In the genomic region with DNA sequence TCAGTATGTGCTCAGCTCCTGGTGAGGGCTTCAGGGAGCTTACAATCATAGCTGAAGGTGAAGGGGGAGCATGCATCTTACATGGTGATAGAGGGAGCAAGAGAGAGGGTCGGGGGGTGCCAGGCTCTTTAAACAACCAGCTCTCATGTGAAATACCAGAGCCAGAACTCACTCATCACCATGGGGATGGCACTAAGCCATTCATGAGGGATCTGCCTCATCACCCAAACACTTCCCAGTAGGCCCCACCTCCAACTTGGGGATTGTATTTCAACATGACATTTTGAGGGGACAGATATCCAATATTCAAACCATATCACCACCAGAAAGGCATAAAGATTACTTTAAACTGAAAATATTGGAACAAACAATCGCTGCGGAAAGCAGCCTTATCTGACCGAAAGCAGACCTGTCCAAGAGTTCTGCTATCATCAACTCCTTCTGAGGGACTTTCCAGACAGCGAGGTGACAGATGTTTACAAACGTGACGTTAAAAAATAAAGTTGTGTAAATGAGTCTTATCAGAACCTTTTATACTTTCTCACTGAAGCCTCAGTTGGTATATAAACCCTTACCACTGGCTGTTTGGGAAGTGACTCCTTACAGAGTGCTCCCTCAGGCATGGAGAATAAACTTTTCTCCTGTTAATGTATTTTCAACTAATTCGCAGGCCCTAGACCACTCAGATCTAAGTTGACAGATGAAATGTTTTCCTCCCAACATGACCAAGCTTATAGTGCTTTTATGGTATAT, we compare ENCODE assay signal across 18 cellular contexts. TPM values are rescaled to one million over a fixed set of nuclear protein-coding genes. Genes with fewer than 3 reads are reported as not detected.
DNase-seq lines count a peak whose midpoint lies in the region; ATAC-seq and TF ChIP-seq lines count a peak whose summit lies in the region.
"Had no signal": no experiment of that assay in that cellular context is flagged by ENCODE, and none has a peak within 500 bp of the region (broad histone marks: within the 10 kb centered on the region; RNA-seq: fewer than 3 reads in every experiment).

No MANE protein-coding gene starts in this region.

- intact Hi-C loops in activated T-helper 2 cell treated with anti-CD3 and anti-CD28 coated beads, Interferon-gamma antibody, Interleukin-2, Interleukin-4, amounts not matched to agents 10 μg/mL and 5 μg/mL and 100 μg/mL, durations not matched to agents 14 hours and 24 hours and 36 hours (cut with micrococcal nuclease), result no loop called here
- intact Hi-C loops in gastrocnemius medialis (cut with DNase I; ENCODE audit: low total_unique reads), result no loop called here

- H3K9me3 ChIP-seq in liver (ENCODE audit: control insufficient read depth in 4 of 4, low read length in 3 of 4) (peaks cover 0 to 2% (median 0%) of the 10 kb centered on the region in 4 donors), gastrocnemius medialis (no peaks in the 10 kb centered on the region)
- H3K9me3 ChIP-seq: left lung, spleen, uterus had no signal

- 68% methylated on average over 8 of the region's 8 CpGs for WGBS in liver

- in situ Hi-C loops in gastrocnemius medialis (cut with MboI; ENCODE audit: low sequenced_read_pairs in 4 of 4), result no loop called here

- H3K4me1 ChIP-seq in liver (ENCODE audit: control insufficient read depth in 4 of 4, insufficient read depth in 4 of 4, low read length in 3 of 4) (peaks cover 2 to 16% (median 10%) of the 10 kb centered on the region in 4 donors), gastrocnemius medialis (no peaks in the 10 kb centered on the region)
- H3K4me1 ChIP-seq: left lung, uterus had no signal

- H3K9ac ChIP-seq in liver (ENCODE audit: low read depth in 1 of 2, low read length in 2 of 2), result no peak overlapping the region

- no peaks in the 10 kb centered on the region for H3K36me3 Mint-ChIP-seq in activated T-helper 2 cell treated with anti-CD3 and anti-CD28 coated beads, Interferon-gamma antibody, Interleukin-2, Interleukin-4, amounts not matched to agents 10 μg/mL and 5 μg/mL and 100 μg/mL, durations not matched to agents 14 hours and 24 hours and 36 hours (ENCODE audit: low read depth)

- H3K9me3 Mint-ChIP-seq in activated T-helper 2 cell treated with anti-CD3 and anti-CD28 coated beads, Interferon-gamma antibody, Interleukin-2, Interleukin-4, amounts not matched to agents 10 μg/mL and 5 μg/mL and 100 μg/mL, durations not matched to agents 14 hours and 24 hours and 36 hours, result no peaks in the 10 kb centered on the region

- no peak overlapping the region for H3K4me3 ChIP-seq in cardiac fibroblast (replicated peaks in 1 of 2; ENCODE audit: low read depth in 2 of 2, low read length in 2 of 2)
- H3K4me3 ChIP-seq in liver (ENCODE audit: low read depth in 1 of 3, low read length in 3 of 3), result no peak overlapping the region
- no peak overlapping the region for H3K4me3 ChIP-seq in H7 (ENCODE audit: insufficient read depth, low read depth, low read length)
- H3K4me3 ChIP-seq in gastrocnemius medialis, result no peak overlapping the region
- H3K4me3 ChIP-seq: left lung, spleen, uterus had no signal

- H3K36me3 ChIP-seq in liver (ENCODE audit: control insufficient read depth in 4 of 4, insufficient read depth in 3 of 4, low read depth in 1 of 4, low read length in 3 of 4) (no peaks in the 10 kb centered on the region), H7 (replicated peaks; ENCODE audit: control insufficient read depth, insufficient read depth, low read length) (no peaks in the 10 kb centered on the region), gastrocnemius medialis (no peaks in the 10 kb centered on the region)
- H3K36me3 ChIP-seq: left lung, spleen, uterus had no signal

- no peak for TF ChIP-seq POLR2A in gastrocnemius medialis (IDR thresholded peaks at IDR 0.05)

- H3K27me3 Mint-ChIP-seq in activated T-helper 2 cell treated with anti-CD3 and anti-CD28 coated beads, Interferon-gamma antibody, Interleukin-2, Interleukin-4, amounts not matched to agents 10 μg/mL and 5 μg/mL and 100 μg/mL, durations not matched to agents 14 hours and 24 hours and 36 hours (ENCODE audit: low read depth), result peaks cover 11% of the 10 kb centered on the region

- no peak for TF ChIP-seq RAD21 in liver (IDR thresholded peaks at IDR 0.05)

- H3K4me3 Mint-ChIP-seq in activated T-helper 2 cell treated with anti-CD3 and anti-CD28 coated beads, Interferon-gamma antibody, Interleukin-2, Interleukin-4, amounts not matched to agents 10 μg/mL and 5 μg/mL and 100 μg/mL, durations not matched to agents 14 hours and 24 hours and 36 hours (ENCODE audit: low read depth), result no peak overlapping the region
- H3K4me3 Mint-ChIP-seq: CD8-positive, alpha-beta memory T cell had no signal

- H3K4me1 Mint-ChIP-seq in activated T-helper 2 cell treated with anti-CD3 and anti-CD28 coated beads, Interferon-gamma antibody, Interleukin-2, Interleukin-4, amounts not matched to agents 10 μg/mL and 5 μg/mL and 100 μg/mL, durations not matched to agents 14 hours and 24 hours and 36 hours (ENCODE audit: low read depth), result no peaks in the 10 kb centered on the region
- H3K4me1 Mint-ChIP-seq: CD8-positive, alpha-beta memory T cell had no signal

- H3K27ac ChIP-seq in liver (ENCODE audit: low read depth in 1 of 2, low read length in 2 of 2) (peak overlapping the region; percentile 62 to 77), gastrocnemius medialis (no peak overlapping the region)
- H3K27ac ChIP-seq: left lung, spleen, uterus had no signal

- no peak overlapping the region for H3K27ac Mint-ChIP-seq in activated T-helper 2 cell treated with anti-CD3 and anti-CD28 coated beads, Interferon-gamma antibody, Interleukin-2, Interleukin-4, amounts not matched to agents 10 μg/mL and 5 μg/mL and 100 μg/mL, durations not matched to agents 14 hours and 24 hours and 36 hours

- TF ChIP-seq CTCF in cardiac fibroblast (IDR thresholded peaks at IDR 0.05; ENCODE audit: low read depth, low read length) (no peak), liver (IDR thresholded peaks at IDR 0.05; ENCODE audit: low read depth, low read length, missing input control) (no peak), gastrocnemius medialis (IDR thresholded peaks at IDR 0.05 in 4 of 5, conservative IDR thresholded peaks at IDR 0.05 in 1 of 5) (no peak)

- DNase-seq in EH (ENCODE audit: low read depth) (peak; percentile 48), LHCN-M2 (ENCODE audit: low read depth) (peak; percentile 23), cardiac fibroblast (ENCODE audit: low read depth in 2 of 2) (peak; percentile 22 to 36), C1 segment of cervical spinal cord (lab: John Stamatoyannopoulos, UW) (no peak), H7 (no peak), gastrocnemius medialis (no peak)
- no peak for DNase-seq in activated T-helper 2 cell treated with anti-CD3 and anti-CD28 coated beads, Interferon-gamma antibody, Interleukin-2, Interleukin-4, amounts not matched to agents 10 μg/mL and 5 μg/mL and 100 μg/mL, durations not matched to agents 14 hours and 24 hours and 36 hours (ENCODE audit: low spot score)
- DNase-seq: activated effector memory CD4-positive, alpha-beta T cell treated with anti-CD3 and anti-CD28 coated beads, Interleukin-2, amount 50 U/mL, for 16 hours; CD8-positive, alpha-beta memory T cell; left lung; NCI-H1436 treated with DMSO at 0.1 percent for 48 hours; NCI-H2171 treated with DMSO at 0.1 percent for 48 hours; NCI-H774; spleen; uterus had no signal

- no peak for ATAC-seq in gastrocnemius medialis
- ATAC-seq: left lung had no signal

- no peaks in the 10 kb centered on the region for H3K27me3 ChIP-seq in liver (ENCODE audit: control insufficient read depth in 4 of 4, insufficient read depth in 4 of 4, low read length in 3 of 4)
- no peaks in the 10 kb centered on the region for H3K27me3 ChIP-seq in H7 (ENCODE audit: control insufficient read depth, insufficient read depth, low read length)
- H3K27me3 ChIP-seq in gastrocnemius medialis, result no peaks in the 10 kb centered on the region
- H3K27me3 ChIP-seq: left lung, uterus had no signal

TF ChIP-seq in liver, 16 proteins besides CTCF, POLR2A, EP300 and RAD21 (continues in another document):
- no peak for TF ChIP-seq RXRA (IDR thresholded peaks at IDR 0.05)
- TF ChIP-seq GABPA (IDR thresholded peaks at IDR 0.05 in 1 of 2, conservative IDR thresholded peaks at IDR 0.05 in 1 of 2), result no peak
- TF ChIP-seq YY1 (IDR thresholded peaks at IDR 0.05), result no peak
- TF ChIP-seq, protein P1, sequence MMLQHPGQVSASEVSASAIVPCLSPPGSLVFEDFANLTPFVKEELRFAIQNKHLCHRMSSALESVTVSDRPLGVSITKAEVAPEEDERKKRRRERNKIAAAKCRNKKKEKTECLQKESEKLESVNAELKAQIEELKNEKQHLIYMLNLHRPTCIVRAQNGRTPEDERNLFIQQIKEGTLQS (IDR thresholded peaks at IDR 0.05), result no peak
- TF ChIP-seq TAF1 (conservative IDR thresholded peaks at IDR 0.05), result no peak
- no peak for TF ChIP-seq EGR1 (IDR thresholded peaks at IDR 0.05; ENCODE audit: low read depth in 2 of 2)
- TF ChIP-seq HNF4G (IDR thresholded peaks at IDR 0.05), result no peak
- no peak for TF ChIP-seq FOXA2 (IDR thresholded peaks at IDR 0.05)
- no peak for TF ChIP-seq JUND (IDR thresholded peaks at IDR 0.05)
- TF ChIP-seq, protein P2, sequence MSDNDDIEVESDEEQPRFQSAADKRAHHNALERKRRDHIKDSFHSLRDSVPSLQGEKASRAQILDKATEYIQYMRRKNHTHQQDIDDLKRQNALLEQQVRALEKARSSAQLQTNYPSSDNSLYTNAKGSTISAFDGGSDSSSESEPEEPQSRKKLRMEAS (IDR thresholded peaks at IDR 0.05), result no peak

RNA-seq across cellular contexts. Expression of a gene that starts 35.5 kb away (rescaled TPM):
- not detected in 2 replicates for total RNA-seq in LHCN-M2 (2014; rRNA removed)
- not detected for polyA plus RNA-seq in LHCN-M2 (2012)
- 1 to 10 TPM in 1 of 2 donors, under 1 TPM in 1; 0.08 to 1.5 TPM for total RNA-seq in liver
- polyA plus RNA-seq in liver, result under 1 TPM in 1 of 2 donors, not detected in 1; 0.01 TPM
- total RNA-seq in H7 (2014; rRNA removed; shearing (Covaris generic)), result 0.03 and 0.15 TPM in 2 replicates
- total RNA-seq in activated T-helper 2 cell treated with anti-CD3 and anti-CD28 coated beads, Interferon-gamma antibody, Interleukin-2, Interleukin-4, amounts not matched to agents 10 μg/mL and 5 μg/mL and 100 μg/mL, durations not matched to agents 14 hours and 24 hours and 36 hours, result 0.07 and 0.14 TPM in 2 replicates
- not detected for total RNA-seq in gastrocnemius medialis
- total RNA-seq: cardiac septum; CD8-positive, alpha-beta memory T cell; pulmonary artery endothelial cell had no signal
- polyA plus RNA-seq: CD8-positive, alpha-beta memory T cell had no signal

Comparison
In these comparisons a context has a peak if more than half of its experiments do, and no peak if none do; other contexts are left out.
1. DNase-seq: peak in EH (single experiment), LHCN-M2 (single experiment) and cardiac fibroblast (2 of 2); none in C1 segment of cervical spinal cord (0 of 14), H7 (single experiment), activated T-helper 2 cell treated with anti-CD3 and anti-CD28 coated beads, Interferon-gamma antibody, Interleukin-2, Interleukin-4, amounts not matched to agents 10 μg/mL and 5 μg/mL and 100 μg/mL, durations not matched to agents 14 hours and 24 hours and 36 hours (single experiment) and gastrocnemius medialis (0 of 2).
2. H3K27ac ChIP-seq: peak in liver (2 of 2); none in gastrocnemius medialis (0 of 4).